7 cellular contexts compared by ENCODE assay signal in the genomic region with DNA sequence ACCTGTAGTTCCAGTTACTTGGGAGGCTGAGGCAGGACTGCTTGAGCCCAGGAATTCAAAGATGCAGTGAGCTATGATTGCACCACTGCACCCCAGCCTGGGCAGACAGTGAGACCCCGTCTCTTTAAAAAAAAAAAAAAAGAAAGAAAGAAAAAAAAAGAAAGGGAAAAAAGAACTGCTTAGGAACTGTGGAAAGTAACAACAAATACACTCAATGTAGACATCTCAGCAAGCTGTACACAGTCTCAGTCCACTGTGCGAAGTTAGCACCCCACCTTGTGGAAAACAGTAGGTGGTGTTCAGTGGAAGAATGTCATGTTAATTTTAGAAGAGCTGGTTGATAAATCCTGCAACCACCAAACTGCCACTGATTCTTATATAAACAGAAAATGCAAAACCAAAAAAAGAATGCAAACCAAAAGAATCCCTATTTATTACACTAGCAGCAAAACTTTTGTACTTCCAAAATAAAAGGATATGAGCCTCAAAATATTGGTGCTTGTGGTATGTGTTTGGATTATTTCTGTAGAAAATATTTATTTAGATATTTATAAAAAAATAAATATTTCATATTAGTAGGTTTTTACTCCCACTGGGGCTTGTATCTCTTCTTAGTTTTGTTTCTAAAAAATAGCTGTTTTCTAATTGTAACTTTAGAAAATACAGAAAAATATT. TPM values are rescaled to one million over a fixed set of nuclear protein-coding genes. Genes with fewer than 3 reads are reported as not detected.
A peak's percentile ranks its signal among the peaks of the same experiment; 100 is the strongest.
DNase-seq lines count a peak whose midpoint lies in the region; ATAC-seq, FAIRE-seq and TF ChIP-seq lines count a peak whose summit lies in the region.

No MANE protein-coding gene starts in this region.

- H3K27ac ChIP-seq in kidney (ENCODE audit: low read depth in 2 of 2, low read length in 2 of 2) (peak overlapping the region in 1 of 2 donors; percentile 84), suprapubic skin (peak overlapping the region; percentile 75)

- no peak for TF ChIP-seq POLR2A in suprapubic skin (IDR thresholded peaks at IDR 0.05)

- intact Hi-C loops in kidney (cut with DNase I), result loop anchor here (5.0 kb wide), 1 partner anchor 184 kb away; no protein-coding TSS in a partner anchor

- H3K9ac ChIP-seq in kidney (ENCODE audit: low read length in 2 of 2), result no peak overlapping the region

- no peak overlapping the region for H3K4me3 ChIP-seq in GM12864 (ENCODE audit: low read depth, low read length)
- H3K4me3 ChIP-seq in kidney (ENCODE audit: low read length in 2 of 2), result no peak overlapping the region
- peak overlapping the region; percentile 15 for H3K4me3 ChIP-seq in suprapubic skin

- H3K36me3 ChIP-seq in kidney (ENCODE audit: control insufficient read depth in 1 of 2, insufficient read depth in 2 of 2, low read length in 2 of 2) (no peaks in the 10 kb centered on the region), suprapubic skin (no peaks in the 10 kb centered on the region)

- no peak for TF ChIP-seq EP300 in suprapubic skin (IDR thresholded peaks at IDR 0.05)

- no peaks in the 10 kb centered on the region for H3K27me3 ChIP-seq in suprapubic skin

- FAIRE-seq in kidney (lab: Jason Lieb, UNC), result peak; percentile 86

- peak; percentile 46 for TF ChIP-seq CTCF in GM12864 (IDR thresholded peaks at IDR 0.05; ENCODE audit: low read depth, low read length, missing control alignments)
- TF ChIP-seq CTCF in kidney (IDR thresholded peaks at IDR 0.05; ENCODE audit: borderline replicate concordance, extremely low read depth, insufficient read depth), result peak; percentile 91
- peak; percentile 66 to 88 for TF ChIP-seq CTCF in suprapubic skin (IDR thresholded peaks at IDR 0.05)

- 20% methylated on average over 2 of the region's 2 CpGs for WGBS in suprapubic skin

- ATAC-seq in HG03139 (IDR thresholded peaks at IDR 0.05; ENCODE audit: unreplicated experiment), result peak; percentile 55

- H3K4me1 ChIP-seq in kidney (ENCODE audit: control insufficient read depth in 1 of 2, insufficient read depth in 1 of 2, low read depth in 1 of 2, low read length in 2 of 2) (peaks cover 4 to 5% of the 10 kb centered on the region in 2 donors), suprapubic skin (peaks cover 20% of the 10 kb centered on the region)

- H3K9me3 ChIP-seq in kidney (ENCODE audit: control insufficient read depth in 1 of 2, low read length in 2 of 2) (no peaks in the 10 kb centered on the region), suprapubic skin (no peaks in the 10 kb centered on the region)

- no peak for DNase-seq in GM12864 (ENCODE audit: low read depth)
- peak; percentile 47 for DNase-seq in NCI-H510A treated with DMSO at 0.1 percent for 48 hours (lab: John Stamatoyannopoulos, UW)
- DNase-seq in brain pericyte (ENCODE audit: low read depth, low spot score), result peak; percentile 53
- no peak for DNase-seq in kidney
- DNase-seq in suprapubic skin (ENCODE audit: low spot score in 2 of 2), result no peak
- no peak for DNase-seq in iPS-NIHi7 (ENCODE audit: extremely low spot score)

RNA-seq across cellular contexts. Expression of gene ALG14, which starts 31.1 kb away (rescaled TPM):
- total RNA-seq in kidney (8.6 TPM), suprapubic skin (1 to 10 TPM in 2 of 4 donors, under 1 TPM in 2; 0.80 to 1.6 (median 1.1) TPM)
- polyA plus RNA-seq in kidney (ENCODE audit: insufficient read depth, low read depth, low replicate concordance), result 11.3 TPM

Comparison
In these comparisons a context has a peak if more than half of its experiments do, and no peak if none do; other contexts are left out.
1. DNase-seq: peak in NCI-H510A treated with DMSO at 0.1 percent for 48 hours (single experiment) and brain pericyte (single experiment); none in GM12864 (single experiment), kidney (single experiment), suprapubic skin (0 of 2) and iPS-NIHi7 (single experiment).
2. Peak in every context shown above with its lines, with median percentiles within 50 percentile points of each other: CTCF ChIP-seq.